Comparison of ENCODE assay signal across 22 cellular contexts in genomic region chr13:24742294-24742693, GRCh38.
DNase-seq lines count a peak whose midpoint lies in the region; ATAC-seq and TF ChIP-seq lines count a peak whose summit lies in the region.
"Had no signal": no experiment of that assay in that cellular context is flagged by ENCODE, and none has a peak within 500 bp of the region (broad histone marks: within the 10 kb centered on the region; RNA-seq: fewer than 3 reads in every experiment).

No MANE protein-coding gene starts in this region.

- no peaks in the 10 kb centered on the region for H3K36me3 Mint-ChIP-seq in nephron (ENCODE audit: low read depth)
- H3K36me3 Mint-ChIP-seq: naive B cell had no signal

- no peaks in the 10 kb centered on the region for H3K9me3 Mint-ChIP-seq in nephron
- H3K9me3 Mint-ChIP-seq: activated naive CD8-positive, alpha-beta T cell treated with anti-CD3 and anti-CD28 coated beads, Interleukin-2, amount 50 U/mL, for 24 hours; naive B cell; T-helper 1 cell treated with Interleukin-12 subunit alpha and Interleukin-12 subunit beta and Interleukin-4 antibody, amounts not matched to agents 30 μg/mL and 1 μg/mL, for 36 hours had no signal

- peak overlapping the region in 2 of 3 experiments; percentile 46 to 55 for H3K4me3 Mint-ChIP-seq in nephron
- H3K4me3 Mint-ChIP-seq: activated naive CD8-positive, alpha-beta T cell treated with anti-CD3 and anti-CD28 coated beads, Interleukin-2, amount 50 U/mL, for 24 hours; naive B cell; T-helper 1 cell treated with Interleukin-12 subunit alpha and Interleukin-12 subunit beta and Interleukin-4 antibody, amounts not matched to agents 30 μg/mL and 1 μg/mL, for 36 hours had no signal

- peaks cover 53% of the 10 kb centered on the region for H3K27me3 Mint-ChIP-seq in nephron (ENCODE audit: low read depth)

- H3K27ac Mint-ChIP-seq in nephron = peak overlapping the region; percentile 44 to 52 (median 44)
- H3K27ac Mint-ChIP-seq: activated naive CD8-positive, alpha-beta T cell treated with anti-CD3 and anti-CD28 coated beads, Interleukin-2, amount 50 U/mL, for 24 hours; naive B cell; T-helper 1 cell treated with Interleukin-12 subunit alpha and Interleukin-12 subunit beta and Interleukin-4 antibody, amounts not matched to agents 30 μg/mL and 1 μg/mL, for 36 hours had no signal

- TF ChIP-seq CTCF in choroid plexus epithelial cell (conservative IDR thresholded peaks at IDR 0.05; ENCODE audit: low read depth, low read length) (no peak), nephron (IDR thresholded peaks at IDR 0.05; ENCODE audit: unreplicated experiment in 3 of 3) (no peak)

- DNase-seq in NCI-H1417 (lab: John Stamatoyannopoulos, UW) (peak in 2 of 3 experiments; percentile 9 to 34), NCI-H1417 treated with DMSO at 0.1 percent for 48 hours (lab: John Stamatoyannopoulos, UW) (no peak), NCI-H2107 treated with DMSO at 0.1 percent for 48 hours (lab: John Stamatoyannopoulos, UW; ENCODE audit: unreplicated experiment) (peak; percentile 30), choroid plexus epithelial cell (ENCODE audit: low read depth) (peak; percentile 71), COLO829 (ENCODE audit: low spot score) (no peak)
- DNase-seq: 8988T; activated CD4-positive, alpha-beta T cell treated with anti-CD3 and anti-CD28 coated beads, Interleukin-2, amount 50 U/mL, for 1 hour; activated CD8-positive, alpha-beta memory T cell treated with anti-CD3 and anti-CD28 coated beads, Interleukin-2, amount 50 U/mL, for 4 hours; activated effector memory CD4-positive, alpha-beta T cell treated with Interleukin-2 at 50 U/mL for 16 hours; activated naive CD8-positive, alpha-beta T cell treated with anti-CD3 and anti-CD28 coated beads, Interleukin-2, amount 50 U/mL, for 24 hours; dermis blood vessel endothelial cell; KBM-7; naive B cell; NCI-H2081 had no signal

- H3K4me1 Mint-ChIP-seq in nephron = peaks cover 34% of the 10 kb centered on the region

- ATAC-seq in GM19455 (IDR thresholded peaks at IDR 0.05; ENCODE audit: unreplicated experiment) (no peak), GM18909 (IDR thresholded peaks at IDR 0.05; ENCODE audit: poor library complexity, unreplicated experiment) (no peak)
- ATAC-seq: activated naive CD8-positive, alpha-beta T cell treated with anti-CD3 and anti-CD28 coated beads, Interleukin-2, amount 50 U/mL, for 24 hours; pancreas had no signal

- H3K4me3 ChIP-seq in choroid plexus epithelial cell (ENCODE audit: low read depth, low read length) = no peak overlapping the region
- H3K4me3 ChIP-seq: cardiac muscle cell, pancreas, suprapubic skin, vagina had no signal

Comparison
In these comparisons a context has a peak if more than half of its experiments do, and no peak if none do; other contexts are left out.
1. DNase-seq: peak in NCI-H1417 (2 of 3), NCI-H2107 treated with DMSO at 0.1 percent for 48 hours (single experiment) and choroid plexus epithelial cell (single experiment); none in NCI-H1417 treated with DMSO at 0.1 percent for 48 hours (single experiment) and COLO829 (single experiment).